ENCODE assay signal across 21 cellular contexts in the genomic region with DNA sequence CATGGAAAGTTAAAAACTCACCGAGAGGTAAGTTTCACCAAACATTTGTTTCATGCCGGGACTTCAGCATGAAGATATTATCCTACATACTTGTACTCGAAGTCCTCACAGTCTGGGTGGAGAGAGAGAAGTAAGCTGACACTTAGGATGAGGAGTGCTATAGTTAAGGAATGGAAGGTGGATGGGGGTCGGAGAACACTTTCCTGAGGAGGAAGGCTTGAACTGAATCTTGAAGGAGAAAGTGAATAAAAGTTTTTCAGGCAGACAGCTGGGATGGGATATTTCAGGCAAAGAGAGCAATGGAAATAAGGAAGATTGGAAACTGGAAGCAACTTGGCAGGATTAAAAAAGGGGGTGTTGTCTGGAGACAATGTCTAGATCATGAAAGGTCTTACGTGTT.
"Had no signal": no experiment of that assay in that cellular context is flagged by ENCODE, and none has a peak within 500 bp of the region (broad histone marks: within the 10 kb centered on the region; RNA-seq: fewer than 3 reads in every experiment).

No MANE protein-coding gene starts in this region.

- H3K27me3 ChIP-seq: esophagus muscularis mucosa, gastrocnemius medialis, ovary, right atrium auricular region, sigmoid colon had no signal

- H3K4me1 Mint-ChIP-seq: naive B cell; stimulated activated naive B cell treated with anti-CD40 and anti-IgM and Interleukin-4, amounts not matched to agents 10 μg/mL and 1 μg/mL and 100 μg/mL, for 72 hours; stimulated activated naive CD8-positive, alpha-beta T cell treated with anti-CD3 and anti-CD28 coated beads, Interleukin-15, amount 100 ng/mL, for 72 hours had no signal

- H3K36me3 Mint-ChIP-seq: naive B cell; stimulated activated naive B cell treated with anti-CD40 and anti-IgM and Interleukin-4, amounts not matched to agents 10 μg/mL and 1 μg/mL and 100 μg/mL, for 72 hours had no signal

- H3K27ac ChIP-seq: epithelial cell of prostate, gastrocnemius medialis, ovary, sigmoid colon, skin epidermis had no signal

- H3K4me3 Mint-ChIP-seq: dendritic cell treated with granulocyte-macrophage colony-stimulating factor and Interleukin-4, amounts not matched to agents 40 ng/mL and 50 ng/mL, for 4 days; effector memory CD8-positive, alpha-beta T cell; naive B cell; nephron progenitor cell; stimulated activated naive B cell treated with anti-CD40 and anti-IgM and Interleukin-4, amounts not matched to agents 10 μg/mL and 1 μg/mL and 100 μg/mL, for 72 hours; stimulated activated naive CD8-positive, alpha-beta T cell treated with anti-CD3 and anti-CD28 coated beads, Interleukin-15, amount 100 ng/mL, for 72 hours had no signal

- ATAC-seq: effector memory CD8-positive, alpha-beta T cell; stimulated activated naive B cell treated with anti-CD40 and anti-IgM and Interleukin-4, amounts not matched to agents 10 μg/mL and 1 μg/mL and 100 μg/mL, for 72 hours; stimulated activated naive CD8-positive, alpha-beta T cell treated with anti-CD3 and anti-CD28 coated beads, Interleukin-15, amount 100 ng/mL, for 72 hours had no signal

- H3K27ac Mint-ChIP-seq: dendritic cell treated with granulocyte-macrophage colony-stimulating factor and Interleukin-4, amounts not matched to agents 40 ng/mL and 50 ng/mL, for 4 days; effector memory CD8-positive, alpha-beta T cell; naive B cell; nephron progenitor cell; stimulated activated naive B cell treated with anti-CD40 and anti-IgM and Interleukin-4, amounts not matched to agents 10 μg/mL and 1 μg/mL and 100 μg/mL, for 72 hours; stimulated activated naive CD8-positive, alpha-beta T cell treated with anti-CD3 and anti-CD28 coated beads, Interleukin-15, amount 100 ng/mL, for 72 hours had no signal

- H3K9me3 Mint-ChIP-seq: dendritic cell treated with granulocyte-macrophage colony-stimulating factor and Interleukin-4, amounts not matched to agents 40 ng/mL and 50 ng/mL, for 4 days; effector memory CD8-positive, alpha-beta T cell; naive B cell; nephron progenitor cell; stimulated activated naive B cell treated with anti-CD40 and anti-IgM and Interleukin-4, amounts not matched to agents 10 μg/mL and 1 μg/mL and 100 μg/mL, for 72 hours; stimulated activated naive CD8-positive, alpha-beta T cell treated with anti-CD3 and anti-CD28 coated beads, Interleukin-15, amount 100 ng/mL, for 72 hours had no signal

- H3K27me3 Mint-ChIP-seq: dendritic cell treated with granulocyte-macrophage colony-stimulating factor and Interleukin-4, amounts not matched to agents 40 ng/mL and 50 ng/mL, for 4 days; effector memory CD8-positive, alpha-beta T cell; naive B cell; stimulated activated naive B cell treated with anti-CD40 and anti-IgM and Interleukin-4, amounts not matched to agents 10 μg/mL and 1 μg/mL and 100 μg/mL, for 72 hours; stimulated activated naive CD8-positive, alpha-beta T cell treated with anti-CD3 and anti-CD28 coated beads, Interleukin-15, amount 100 ng/mL, for 72 hours had no signal

- DNase-seq: effector memory CD8-positive, alpha-beta T cell; gastrocnemius medialis; glutamatergic neuron; kidney; left colon; mesendoderm; naive B cell; nephron progenitor cell; ovary; sigmoid colon; stimulated activated CD4-positive, alpha-beta T cell treated with anti-CD3 and anti-CD28 coated beads, Interleukin-2, amount 100 ng/mL, for 24 hours; stimulated activated CD4-positive, alpha-beta T cell treated with anti-CD3 and anti-CD28 coated beads, Interleukin-4, amount 100 ng/mL, for 4 hours; stimulated activated naive B cell treated with anti-CD40 and anti-IgM and Interleukin-4, amounts not matched to agents 10 μg/mL and 1 μg/mL and 100 μg/mL, for 72 hours; stimulated activated naive CD8-positive, alpha-beta T cell treated with anti-CD3 and anti-CD28 coated beads, Interleukin-15, amount 100 ng/mL, for 72 hours; substantia nigra; trophoblast cell had no signal

- H3K9me3 ChIP-seq: esophagus muscularis mucosa, gastrocnemius medialis, ovary, right atrium auricular region, sigmoid colon had no signal
